In the genomic region with DNA sequence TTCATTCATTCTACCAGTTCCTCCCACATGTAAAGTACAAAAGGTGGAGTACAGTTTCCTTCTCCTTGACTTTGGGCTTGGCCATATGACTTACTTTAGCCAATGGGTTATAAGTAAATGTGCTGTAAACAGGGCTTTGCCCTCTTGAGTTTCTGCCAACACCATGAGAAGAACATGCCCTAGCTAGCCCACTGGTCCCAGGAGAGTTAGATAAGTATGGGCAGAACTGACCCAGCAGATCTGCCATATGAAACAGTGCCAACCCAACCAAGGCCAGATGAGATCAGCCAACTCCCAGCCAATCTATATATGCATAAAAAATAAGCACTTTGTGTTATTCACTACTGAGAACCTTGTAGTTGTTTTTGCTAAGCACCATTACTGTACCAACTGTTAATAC, we compare ENCODE assay signal across 14 cellular contexts. TPM values are rescaled to one million over a fixed set of nuclear protein-coding genes. Genes with fewer than 3 reads are reported as not detected.
A peak's percentile ranks its signal among the peaks of the same experiment; 100 is the strongest.
DNase-seq lines count a peak whose midpoint lies in the region; ATAC-seq and TF ChIP-seq lines count a peak whose summit lies in the region.
"Had no signal": no experiment of that assay in that cellular context is flagged by ENCODE, and none has a peak within 500 bp of the region (broad histone marks: within the 10 kb centered on the region; RNA-seq: fewer than 3 reads in every experiment).

No MANE protein-coding gene starts in this region.

- DNase-seq in HT1080 (ENCODE audit: low read depth) (peak; percentile 26), RWPE1 (ENCODE audit: low spot score) (peak; percentile 88), fibroblast of peridontal ligament (ENCODE audit: extremely low read depth) (peak; percentile 94), heart left ventricle (no peak), SKM-1 (lab: John Stamatoyannopoulos, UW; ENCODE audit: unreplicated experiment) (no peak)
- DNase-seq in activated CD4-positive, alpha-beta T cell treated with anti-CD3 and anti-CD28 coated beads for 36 hours = no peak
- DNase-seq: activated CD8-positive, alpha-beta T cell treated with anti-CD3 and anti-CD28 coated beads, Interleukin-2, amount 10 ng/mL, durations not matched to agents 7 days and 5 days; activated naive CD4-positive, alpha-beta T cell treated with Interleukin-2 at 50 U/mL for 16 hours; heart right ventricle; NCI-H1092 treated with DMSO at 0.1 percent for 48 hours; OCI-M1 had no signal

- H3K27ac Mint-ChIP-seq in activated CD4-positive, alpha-beta T cell treated with anti-CD3 and anti-CD28 coated beads for 36 hours = no peak overlapping the region
- H3K27ac Mint-ChIP-seq: activated CD8-positive, alpha-beta T cell treated with anti-CD3 and anti-CD28 coated beads, Interleukin-2, amount 10 ng/mL, durations not matched to agents 7 days and 5 days had no signal

- intact Hi-C loops in heart left ventricle (cut with DNase I) = no loop called here
- intact Hi-C loops in activated CD4-positive, alpha-beta T cell treated with anti-CD3 and anti-CD28 coated beads for 36 hours (cut with DNase I, micrococcal nuclease) = loop anchor here in 1 of 2 experiments (1.0 kb wide), 1 partner anchor 8 kb away; no protein-coding TSS in a partner anchor

- no peak for ATAC-seq in GM18873 (IDR thresholded peaks at IDR 0.05; ENCODE audit: low FRiP score, unreplicated experiment)
- no peak for ATAC-seq in heart left ventricle
- no peak for ATAC-seq in activated CD4-positive, alpha-beta T cell treated with anti-CD3 and anti-CD28 coated beads for 36 hours
- ATAC-seq: activated CD8-positive, alpha-beta T cell treated with anti-CD3 and anti-CD28 coated beads, Interleukin-2, amount 10 ng/mL, durations not matched to agents 7 days and 5 days had no signal

- H3K36me3 Mint-ChIP-seq in activated CD4-positive, alpha-beta T cell treated with anti-CD3 and anti-CD28 coated beads for 36 hours (ENCODE audit: low read depth) = peaks cover 44% of the 10 kb centered on the region

- TF ChIP-seq CTCF in RWPE1 (conservative IDR thresholded peaks at IDR 0.05; ENCODE audit: low read depth) (no peak), heart left ventricle (IDR thresholded peaks at IDR 0.05) (no peak)

- H3K4me1 ChIP-seq in BLaER1 (peaks cover 9% of the 10 kb centered on the region), heart left ventricle (no peaks in the 10 kb centered on the region)
- H3K4me1 ChIP-seq: heart right ventricle, vagina had no signal

- H3K27me3 Mint-ChIP-seq in activated CD4-positive, alpha-beta T cell treated with anti-CD3 and anti-CD28 coated beads for 36 hours = no peaks in the 10 kb centered on the region

- H3K27ac ChIP-seq in BLaER1 (no peak overlapping the region), RWPE1 (no peak overlapping the region), heart left ventricle (no peak overlapping the region)
- H3K27ac ChIP-seq: heart right ventricle, vagina had no signal

- H3K9me3 Mint-ChIP-seq in activated CD4-positive, alpha-beta T cell treated with anti-CD3 and anti-CD28 coated beads for 36 hours (ENCODE audit: low read depth) = no peaks in the 10 kb centered on the region

- peak overlapping the region; percentile 42 for H3K4me2 ChIP-seq in BLaER1

- POLR2A ChIA-PET in RWPE1 (lab: Yijun Ruan, JAX; ENCODE audit: low non-redundant PET) = no interaction called here
- POLR2A ChIA-PET in activated CD4-positive, alpha-beta T cell treated with anti-CD3 and anti-CD28 coated beads for 36 hours (lab: Charles Lee) = no interaction called here

- H3K4me3 ChIP-seq in BLaER1 (no peak overlapping the region), heart left ventricle (no peak overlapping the region)
- H3K4me3 ChIP-seq: heart right ventricle, vagina had no signal

- TF ChIP-seq POLR2A in heart left ventricle (IDR thresholded peaks at IDR 0.05) = no peak

- H3K36me3 ChIP-seq in BLaER1 = peaks cover 68% of the 10 kb centered on the region
- peaks cover 0 to 69% (median 43%) of the 10 kb centered on the region in 9 donors for H3K36me3 ChIP-seq in heart left ventricle

- no peaks in the 10 kb centered on the region for H4K20me1 ChIP-seq in BLaER1

- H3K9me3 ChIP-seq in BLaER1 (peaks cover 17% of the 10 kb centered on the region), heart left ventricle (peaks cover 0 to 5% (median 0%) of the 10 kb centered on the region in 12 donors)
- H3K9me3 ChIP-seq: heart right ventricle, vagina had no signal

- H3K4me3 Mint-ChIP-seq in activated CD4-positive, alpha-beta T cell treated with anti-CD3 and anti-CD28 coated beads for 36 hours = no peak overlapping the region
- H3K4me3 Mint-ChIP-seq: activated CD8-positive, alpha-beta T cell treated with anti-CD3 and anti-CD28 coated beads, Interleukin-2, amount 10 ng/mL, durations not matched to agents 7 days and 5 days had no signal

- H3K27me3 ChIP-seq in BLaER1 = no peaks in the 10 kb centered on the region
- no peaks in the 10 kb centered on the region for H3K27me3 ChIP-seq in heart left ventricle
- H3K27me3 ChIP-seq: heart right ventricle, vagina had no signal

- no peak overlapping the region for H3K9ac ChIP-seq in BLaER1

- CTCF ChIA-PET in RWPE1 (lab: Yijun Ruan, JAX) = interaction anchor here (0.6 kb wide), 1 partner anchor 176 kb away, joined by 3 read pairs; no protein-coding TSS in a partner anchor
- CTCF ChIA-PET in activated CD4-positive, alpha-beta T cell treated with anti-CD3 and anti-CD28 coated beads for 36 hours (lab: Charles Lee) = interaction anchor here (1.0 kb wide), 1 partner anchor 58 kb away, joined by 3 read pairs; no protein-coding TSS in a partner anchor

- no peaks in the 10 kb centered on the region for H3K4me1 Mint-ChIP-seq in activated CD4-positive, alpha-beta T cell treated with anti-CD3 and anti-CD28 coated beads for 36 hours

RNA-seq across cellular contexts. Expression of a gene that starts 25.5 kb away (rescaled TPM):
- 7.7 and 14.3 TPM in 2 replicates for total RNA-seq in HT1080 (2014; rRNA removed; shearing (Covaris generic))
- 8.0 and 12.2 TPM in 2 replicates for polyA plus RNA-seq in HT1080 (2015; cell fraction: cytosol; rRNA removed)
- 10.8 and 21.0 TPM in 2 replicates for polyA plus RNA-seq in HT1080 (2015; cell fraction: nucleus; rRNA removed)
- total RNA-seq in heart left ventricle = 10 to 100 TPM in 3 of 9 donors, 1 to 10 TPM in 6; 5.1 to 12.2 (median 8.1) TPM
- polyA plus RNA-seq in heart left ventricle = 1 to 10 TPM; 6.3 to 7.8 TPM
- 10 to 100 TPM; 21.6 to 27.1 TPM for total RNA-seq in activated CD4-positive, alpha-beta T cell treated with anti-CD3 and anti-CD28 coated beads for 36 hours

RNA-seq across cellular contexts. Expression of a gene that starts 46.0 kb away (rescaled TPM):
- 0.20 and 0.87 TPM in 2 replicates for total RNA-seq in HT1080 (2014; rRNA removed; shearing (Covaris generic))
- polyA plus RNA-seq in HT1080 (2015; cell fraction: cytosol; rRNA removed) = 1.9 and 3.1 TPM in 2 replicates
- 4.0 and 9.7 TPM in 2 replicates for polyA plus RNA-seq in HT1080 (2015; cell fraction: nucleus; rRNA removed)
- total RNA-seq in heart left ventricle = 10 to 100 TPM; 11.3 to 30.1 (median 18.0) TPM
- 10 to 100 TPM in 1 of 2 donors, 1 to 10 TPM in 1; 1.5 to 11.7 TPM for polyA plus RNA-seq in heart left ventricle
- 10 to 100 TPM; 15.1 to 15.3 TPM for total RNA-seq in activated CD4-positive, alpha-beta T cell treated with anti-CD3 and anti-CD28 coated beads for 36 hours

Comparison
In these comparisons a context has a peak if more than half of its experiments do, and no peak if none do; other contexts are left out.
1. DNase-seq: peak in HT1080 (single experiment), RWPE1 (single experiment) and fibroblast of peridontal ligament (single experiment); none in heart left ventricle (0 of 5), SKM-1 (single experiment) and activated CD4-positive, alpha-beta T cell treated with anti-CD3 and anti-CD28 coated beads for 36 hours (single experiment).